Comparison of ENCODE assay signal across 19 cellular contexts in the genomic region with DNA sequence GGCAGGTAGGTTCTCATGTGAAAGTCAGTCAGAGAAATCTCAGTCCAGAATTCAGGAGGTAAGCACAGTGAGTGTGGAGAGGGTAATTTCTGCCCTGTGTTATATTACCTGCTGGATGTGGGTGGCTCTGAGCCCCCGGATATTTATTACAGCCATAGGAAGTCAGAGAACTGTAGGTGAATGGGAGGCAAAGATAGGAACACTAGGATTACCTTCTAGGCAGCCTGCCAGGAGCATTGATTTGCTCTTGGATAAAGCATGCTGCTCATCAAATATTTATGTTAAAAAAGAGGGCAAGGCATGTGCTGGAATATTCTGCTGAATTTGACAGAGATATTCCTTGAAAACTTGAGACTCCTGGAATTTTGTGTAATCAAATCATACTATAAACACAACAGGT. TPM values are rescaled to one million over a fixed set of nuclear protein-coding genes. Genes with fewer than 3 reads are reported as not detected.
DNase-seq lines count a peak whose midpoint lies in the region; ATAC-seq and TF ChIP-seq lines count a peak whose summit lies in the region.
"Had no signal": no experiment of that assay in that cellular context is flagged by ENCODE, and none has a peak within 500 bp of the region (broad histone marks: within the 10 kb centered on the region; RNA-seq: fewer than 3 reads in every experiment).

No MANE protein-coding gene starts in this region.

- H3K79me2 ChIP-seq in mesendoderm (ENCODE audit: control insufficient read depth, insufficient read depth, low read length) = no peaks in the 10 kb centered on the region

- ATAC-seq in GM21381 (IDR thresholded peaks at IDR 0.05; ENCODE audit: unreplicated experiment) = no peak
- ATAC-seq: lower lobe of right lung had no signal

- H4K8ac ChIP-seq in mesendoderm (ENCODE audit: low read depth, low read length) = no peak overlapping the region

- no peak overlapping the region for H3K4me2 ChIP-seq in mesendoderm (ENCODE audit: low read length)
- H3K4me2 ChIP-seq: neural progenitor cell had no signal

- peak overlapping the region; percentile 15 for H3K27ac ChIP-seq in VCaP
- H3K27ac ChIP-seq in vagina = no peak overlapping the region
- H3K27ac ChIP-seq in mesendoderm (ENCODE audit: low read depth, low read length) = no peak overlapping the region
- H3K27ac ChIP-seq: lower lobe of right lung, neural progenitor cell, right atrium auricular region, SJSA1, spleen had no signal

- peaks cover 63% of the 10 kb centered on the region for H3K4me1 ChIP-seq in vagina
- H3K4me1 ChIP-seq in mesendoderm (ENCODE audit: control insufficient read depth, low read depth, low read length) = no peaks in the 10 kb centered on the region
- H3K4me1 ChIP-seq: lower lobe of right lung, neural progenitor cell, right atrium auricular region, SJSA1 had no signal

- H3K79me1 ChIP-seq in mesendoderm (ENCODE audit: low read length) = no peaks in the 10 kb centered on the region

- no peak overlapping the region for H4K5ac ChIP-seq in mesendoderm (ENCODE audit: low read length)

- H2BK15ac ChIP-seq in mesendoderm (replicated peaks; ENCODE audit: low read depth) = no peak overlapping the region

- no peak overlapping the region for H2BK120ac ChIP-seq in mesendoderm (ENCODE audit: low read depth, low read length)

- no peak overlapping the region for H2AK5ac ChIP-seq in mesendoderm (ENCODE audit: low read length)

- H3K27me3 ChIP-seq in vagina (no peaks in the 10 kb centered on the region), mesendoderm (ENCODE audit: insufficient read depth, low read length, poor library complexity) (no peaks in the 10 kb centered on the region)
- H3K27me3 ChIP-seq: neural progenitor cell, right atrium auricular region, SJSA1 had no signal

- intact Hi-C loops in vagina (cut with DNase I) = no loop called here

- no peak overlapping the region for H3K9ac ChIP-seq in mesendoderm (ENCODE audit: low read length)
- H3K9ac ChIP-seq: neural progenitor cell had no signal

- H2BK5ac ChIP-seq in mesendoderm (ENCODE audit: low read length) = no peak overlapping the region

- TF ChIP-seq CTCF in VCaP (conservative IDR thresholded peaks at IDR 0.05) (no peak), vagina (IDR thresholded peaks at IDR 0.05) (no peak)

- H3K36me3 ChIP-seq in vagina = no peaks in the 10 kb centered on the region
- no peaks in the 10 kb centered on the region for H3K36me3 ChIP-seq in mesendoderm (ENCODE audit: control insufficient read depth, insufficient read depth, low read length)
- H3K36me3 ChIP-seq: lower lobe of right lung, neural progenitor cell, right atrium auricular region, spleen had no signal

- no peak for TF ChIP-seq POLR2A in vagina (IDR thresholded peaks at IDR 0.05)

- H3K4me3 ChIP-seq in vagina = no peak overlapping the region
- H3K4me3 ChIP-seq in mesendoderm (ENCODE audit: low read length) = no peak overlapping the region
- H3K4me3 ChIP-seq: lower lobe of right lung, neural progenitor cell, right atrium auricular region, SJSA1, spleen had no signal

- DNase-seq in HT-29 (ENCODE audit: low spot score) = peak; percentile 42
- DNase-seq in NCI-H2029 (lab: John Stamatoyannopoulos, UW) = peak; percentile 47
- peak; percentile 69 for DNase-seq in mucosa of gallbladder (ENCODE audit: low spot score)
- DNase-seq in vagina (ENCODE audit: extremely low spot score in 2 of 2) = no peak
- DNase-seq in mesendoderm = no peak
- DNase-seq: activated CD4-positive, alpha-beta memory T cell treated with anti-CD3 and anti-CD28 coated beads for 36 hours; activated CD8-positive, alpha-beta memory T cell treated with anti-CD3 and anti-CD28 coated beads, Interleukin-2, amount 50 U/mL, for 4 hours; effector CD4-positive, alpha-beta T cell; EL; lower lobe of right lung; MV-4-11; NCI-H2107; NCI-H524; spleen had no signal

- no peak overlapping the region for H3K23ac ChIP-seq in mesendoderm (ENCODE audit: low read length)

- WGBS in mesendoderm (ENCODE audit: extremely low coverage, insufficient coverage, low lambda C conversion rate) = no CpG with 5 or more reads among the region's 1 CpG

- no peak overlapping the region for H3K56ac ChIP-seq in mesendoderm (ENCODE audit: low read length)

- no peaks in the 10 kb centered on the region for H3K9me3 ChIP-seq in vagina
- H3K9me3 ChIP-seq: lower lobe of right lung, right atrium auricular region, SJSA1, spleen had no signal

- H3K4ac ChIP-seq in mesendoderm (ENCODE audit: low read depth, low read length) = no peak overlapping the region

- no peak overlapping the region for H3K18ac ChIP-seq in mesendoderm (ENCODE audit: low read length)

RNA-seq across cellular contexts. Expression of gene GNG12, which starts 8.5 kb away (rescaled TPM):
- total RNA-seq in HT-29 (2014; rRNA removed; shearing (Covaris generic)) = 31.1 and 32.1 TPM in 2 replicates
- 89.9 TPM for total RNA-seq in mucosa of gallbladder
- total RNA-seq in vagina = 71.5 TPM
- polyA plus RNA-seq in mesendoderm (2013, experiment 1 of 2) = 19.6 TPM
- polyA plus RNA-seq in mesendoderm (2013, experiment 2 of 2) = 20.4 TPM

Comparison
In these comparisons a context has a peak if more than half of its experiments do, and no peak if none do; other contexts are left out.
1. DNase-seq: peak in HT-29 (single experiment), NCI-H2029 (single experiment) and mucosa of gallbladder (single experiment); none in vagina (0 of 2) and mesendoderm (single experiment).